ENCODE assay signal across 1 cellular context in the genomic region with DNA sequence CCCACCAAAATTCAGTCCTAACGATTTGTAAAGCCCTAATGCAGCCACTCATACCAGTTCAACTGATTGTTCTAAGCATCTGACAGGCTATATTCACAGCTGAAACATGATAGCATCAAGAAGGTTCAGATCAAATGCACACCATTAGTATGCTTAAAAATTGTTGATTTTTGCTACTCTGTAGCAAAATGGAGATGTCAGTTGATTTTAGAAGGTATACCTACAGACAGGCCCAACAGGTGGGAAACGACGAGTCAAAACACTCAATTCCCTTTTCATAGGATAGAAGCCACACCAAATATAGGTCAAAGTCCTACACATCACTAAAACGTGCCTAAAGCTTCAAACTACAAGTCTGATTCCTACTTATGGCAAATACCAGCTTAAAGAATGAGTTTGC.
A peak's percentile ranks its signal among the peaks of the same experiment; 100 is the strongest.
TF ChIP-seq lines count a peak whose summit lies in the region.

No MANE protein-coding gene starts in this region.

TF ChIP-seq in HepG2, 621 proteins besides CTCF, POLR2A, EP300 and RAD21:
- 0 out of 2 replicates have a peak, but pooled peaks have one; percentile 31 for TF ChIP-seq POLR2G (IDR thresholded peaks at IDR 0.05; ENCODE audit: low read depth, low read length)
- TF ChIP-seq ZNF749 (CRISPR knock-in tag; IDR thresholded peaks at IDR 0.05; ENCODE audit: borderline replicate concordance), result no peak
- TF ChIP-seq, protein P1, sequence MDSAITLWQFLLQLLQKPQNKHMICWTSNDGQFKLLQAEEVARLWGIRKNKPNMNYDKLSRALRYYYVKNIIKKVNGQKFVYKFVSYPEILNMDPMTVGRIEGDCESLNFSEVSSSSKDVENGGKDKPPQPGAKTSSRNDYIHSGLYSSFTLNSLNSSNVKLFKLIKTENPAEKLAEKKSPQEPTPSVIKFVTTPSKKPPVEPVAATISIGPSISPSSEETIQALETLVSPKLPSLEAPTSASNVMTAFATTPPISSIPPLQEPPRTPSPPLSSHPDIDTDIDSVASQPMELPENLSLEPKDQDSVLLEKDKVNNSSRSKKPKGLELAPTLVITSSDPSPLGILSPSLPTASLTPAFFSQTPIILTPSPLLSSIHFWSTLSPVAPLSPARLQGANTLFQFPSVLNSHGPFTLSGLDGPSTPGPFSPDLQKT (CRISPR knock-in tag; IDR thresholded peaks at IDR 0.05; ENCODE audit: borderline replicate concordance), result no peak
- peak; percentile 72 for TF ChIP-seq POLR2AphosphoS2 (IDR thresholded peaks at IDR 0.05; ENCODE audit: low read depth, low read length)
- peak; percentile 89 for TF ChIP-seq RBM22 (optimal IDR thresholded peaks at IDR 0.05; ENCODE audit: low read length)
TF ChIP-seq in HepG2: peak in this region for 3.
